Comparison of ENCODE assay signal across 1 cellular context in the genomic region with DNA sequence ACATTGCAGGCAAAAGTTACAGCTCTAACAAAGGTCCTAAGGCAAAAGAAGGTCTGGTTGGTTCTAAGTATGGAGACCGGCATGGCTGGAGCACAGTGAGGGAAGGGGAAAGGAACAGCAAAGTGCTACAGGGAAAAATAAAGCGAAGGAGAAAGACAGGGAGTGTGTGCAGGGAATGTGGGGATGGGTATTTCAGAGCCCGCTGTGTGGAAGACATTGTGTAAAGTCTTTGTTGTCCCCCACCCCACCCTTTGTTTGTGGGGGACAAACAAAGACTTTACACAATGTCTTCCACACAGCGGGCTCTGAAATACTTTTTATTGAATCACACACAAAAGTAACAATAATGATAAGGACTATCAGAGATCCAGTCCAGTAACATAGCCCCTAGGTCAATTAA.
TF ChIP-seq lines count a peak whose summit lies in the region.

No MANE protein-coding gene starts in this region.

TF ChIP-seq in HepG2, 621 proteins besides CTCF, POLR2A, EP300 and RAD21:
- TF ChIP-seq ASH2L (IDR thresholded peaks at IDR 0.05; ENCODE audit: insufficient read length, low read depth, low read length) = no peak
- 0 out of 2 replicates have a peak, but pooled peaks have one; percentile 10 for TF ChIP-seq HNF4G (IDR thresholded peaks at IDR 0.05; ENCODE audit: borderline replicate concordance, low read depth, low read length)
- TF ChIP-seq HNF4G (CRISPR knock-in tag; IDR thresholded peaks at IDR 0.05; ENCODE audit: borderline replicate concordance, low read depth) = no peak
- peak; percentile 31; the same call in 1 of the 2 replicates for TF ChIP-seq PAXIP1 (CRISPR knock-in tag; conservative IDR thresholded peaks at IDR 0.05)
